In genomic region chr1:3671371-3672180, GRCh38 we compare ENCODE assay signal across 16 cellular contexts. TPM values are rescaled to one million over a fixed set of nuclear protein-coding genes. Genes with fewer than 3 reads are reported as not detected.
DNase-seq lines count a peak whose midpoint lies in the region; ATAC-seq, FAIRE-seq and TF ChIP-seq lines count a peak whose summit lies in the region.
"Had no signal": no experiment of that assay in that cellular context is flagged by ENCODE, and none has a peak within 500 bp of the region (broad histone marks: within the 10 kb centered on the region; RNA-seq: fewer than 3 reads in every experiment).

No MANE protein-coding gene starts in this region.

- H3K9ac ChIP-seq in kidney (ENCODE audit: low read length in 2 of 2), result no peak overlapping the region

- no peak for FAIRE-seq in kidney (lab: Jason Lieb, UNC)
- FAIRE-seq: frontal cortex had no signal

- H3K4me1 ChIP-seq in RWPE2 (ENCODE audit: insufficient read depth, poor library complexity, severe bottlenecking), result peaks cover 4% of the 10 kb centered on the region
- peaks cover 0 to 5% of the 10 kb centered on the region in 2 donors for H3K4me1 ChIP-seq in kidney (ENCODE audit: control insufficient read depth in 1 of 2, insufficient read depth in 1 of 2, low read depth in 1 of 2, low read length in 2 of 2)
- no peaks in the 10 kb centered on the region for H3K4me1 ChIP-seq in aorta (ENCODE audit: control insufficient read depth in 1 of 2, insufficient read depth in 2 of 2, low read length in 2 of 2)
- H3K4me1 ChIP-seq: SJSA1 had no signal

- TF ChIP-seq CTCF in RWPE2 (IDR thresholded peaks at IDR 0.05; ENCODE audit: poor library complexity, severe bottlenecking) (no peak), kidney (IDR thresholded peaks at IDR 0.05; ENCODE audit: borderline replicate concordance, extremely low read depth, insufficient read depth) (no peak)

- H3K4me3 ChIP-seq in RWPE2 (ENCODE audit: severe bottlenecking), result no peak overlapping the region
- no peak overlapping the region for H3K4me3 ChIP-seq in kidney (ENCODE audit: low read length in 2 of 2)
- no peak overlapping the region for H3K4me3 ChIP-seq in aorta (ENCODE audit: low read length in 2 of 2)
- H3K4me3 ChIP-seq in H7 (ENCODE audit: insufficient read depth, low read depth, low read length), result no peak overlapping the region
- H3K4me3 ChIP-seq: SJSA1, vagina had no signal

- intact Hi-C loops in cardiac septum (cut with DNase I), result no loop called here
- intact Hi-C loops in Right ventricle myocardium inferior (cut with DNase I), result no loop called here
- intact Hi-C loops in kidney (cut with DNase I), result no loop called here
- intact Hi-C loops in aorta (cut with DNase I), result no loop called here

- WGBS in aorta, 2 donors, result 58 to 68% methylated on average over 29 of the region's 29 CpGs

- no peaks in the 10 kb centered on the region for H3K36me3 ChIP-seq in RWPE2 (ENCODE audit: low read depth)
- no peaks in the 10 kb centered on the region for H3K36me3 ChIP-seq in kidney (ENCODE audit: control insufficient read depth in 1 of 2, insufficient read depth in 2 of 2, low read length in 2 of 2)
- no peaks in the 10 kb centered on the region for H3K36me3 ChIP-seq in aorta (ENCODE audit: control insufficient read depth in 1 of 2, insufficient read depth in 2 of 2, low read length in 1 of 2)
- H3K36me3 ChIP-seq in H7 (replicated peaks; ENCODE audit: control insufficient read depth, insufficient read depth, low read length), result no peaks in the 10 kb centered on the region
- H3K36me3 ChIP-seq: SJSA1, vagina had no signal

- peak; percentile 57 for DNase-seq in cardiac septum (ENCODE audit: low spot score)
- no peak for DNase-seq in Right ventricle myocardium inferior (ENCODE audit: missing footprints)
- DNase-seq in RWPE2 (ENCODE audit: low spot score), result peak; percentile 66
- DNase-seq in kidney, result peak; percentile 73
- DNase-seq in aorta, result peak; percentile 36 to 70
- no peak for DNase-seq in H7
- no peak for DNase-seq in NCI-H226
- DNase-seq: ACHN, DND-41, Kasumi-1, NCI-H446 had no signal

- H3K9me3 ChIP-seq in RWPE2 (ENCODE audit: severe bottlenecking) (no peaks in the 10 kb centered on the region), kidney (ENCODE audit: control insufficient read depth in 1 of 2, low read length in 2 of 2) (no peaks in the 10 kb centered on the region), aorta (ENCODE audit: control insufficient read depth, low read length) (no peaks in the 10 kb centered on the region)
- H3K9me3 ChIP-seq: SJSA1, vagina had no signal

- ATAC-seq in Right ventricle myocardium inferior (no peak), RWPE2 (ENCODE audit: low read depth) (peak; percentile 14; the same call in 1 of the 3 replicates), aorta (ENCODE audit: low FRiP score) (no peak), HG02798 (IDR thresholded peaks at IDR 0.05; ENCODE audit: poor library complexity, unreplicated experiment) (no peak)

- no peak overlapping the region for H3K27ac ChIP-seq in RWPE2 (ENCODE audit: poor library complexity, severe bottlenecking)
- H3K27ac ChIP-seq in kidney (ENCODE audit: low read depth in 2 of 2, low read length in 2 of 2), result no peak overlapping the region
- H3K27ac ChIP-seq in aorta (ENCODE audit: low read depth in 1 of 2, low read length in 2 of 2), result no peak overlapping the region
- H3K27ac ChIP-seq: SJSA1, vagina, VCaP had no signal

- no peaks in the 10 kb centered on the region for H3K27me3 ChIP-seq in RWPE2 (ENCODE audit: insufficient read depth, poor library complexity, severe bottlenecking)
- no peaks in the 10 kb centered on the region for H3K27me3 ChIP-seq in aorta (ENCODE audit: control insufficient read depth in 1 of 2, insufficient read depth in 2 of 2, low read length in 1 of 2)
- H3K27me3 ChIP-seq in H7 (ENCODE audit: control insufficient read depth, insufficient read depth, low read length), result no peaks in the 10 kb centered on the region
- H3K27me3 ChIP-seq: SJSA1, vagina had no signal

RNA-seq across cellular contexts. Expression of gene TP73, which starts 19.3 kb away (rescaled TPM):
- total RNA-seq in cardiac septum (0.30 TPM), Right ventricle myocardium inferior (0.14 TPM), kidney (0.54 TPM), aorta (under 1 TPM in 1 of 2 donors, not detected in 1; 0.18 TPM)
- polyA plus RNA-seq in kidney (ENCODE audit: insufficient read depth, low read depth, low replicate concordance) (not detected), aorta (under 1 TPM in 1 of 2 donors, not detected in 1; 0.38 TPM)
- 0.55 and 1.6 TPM in 2 replicates for total RNA-seq in H7 (2014; rRNA removed; shearing (Covaris generic))

RNA-seq across cellular contexts. Expression of gene WRAP73, which starts 21.7 kb away (rescaled TPM):
- total RNA-seq in cardiac septum (14.3 TPM), Right ventricle myocardium inferior (14.6 TPM), kidney (18.4 TPM), aorta (10 to 100 TPM; 10.6 to 17.4 TPM)
- polyA plus RNA-seq in kidney (ENCODE audit: insufficient read depth, low read depth, low replicate concordance) (19.6 TPM), aorta (10 to 100 TPM in 1 of 2 donors, 1 to 10 TPM in 1; 5.8 to 27.8 TPM)
- 31.5 and 33.1 TPM in 2 replicates for total RNA-seq in H7 (2014; rRNA removed; shearing (Covaris generic))

RNA-seq across cellular contexts. Expression of gene TPRG1L, which starts 46.8 kb away (rescaled TPM):
- total RNA-seq in cardiac septum, result 44.3 TPM
- 46.1 TPM for total RNA-seq in Right ventricle myocardium inferior
- 37.1 TPM for total RNA-seq in kidney
- 72.4 TPM for polyA plus RNA-seq in kidney (ENCODE audit: insufficient read depth, low read depth, low replicate concordance)
- 10 to 100 TPM; 35.4 to 39.0 TPM for total RNA-seq in aorta
- 10 to 100 TPM; 42.0 to 51.0 TPM for polyA plus RNA-seq in aorta
- 19.6 and 22.0 TPM in 2 replicates for total RNA-seq in H7 (2014; rRNA removed; shearing (Covaris generic))

Comparison
In these comparisons a context has a peak if more than half of its experiments do, and no peak if none do; other contexts are left out.
1. DNase-seq: peak in cardiac septum (single experiment), RWPE2 (single experiment), kidney (single experiment) and aorta (2 of 2); none in Right ventricle myocardium inferior (single experiment), H7 (single experiment) and NCI-H226 (single experiment).